18 cellular contexts compared by ENCODE assay signal in genomic region chr4:185859106-185859505, GRCh38. TPM values are rescaled to one million over a fixed set of nuclear protein-coding genes. Genes with fewer than 3 reads are reported as not detected.
DNase-seq lines count a peak whose midpoint lies in the region; ATAC-seq and TF ChIP-seq lines count a peak whose summit lies in the region.
"Had no signal": no experiment of that assay in that cellular context is flagged by ENCODE, and none has a peak within 500 bp of the region (broad histone marks: within the 10 kb centered on the region; RNA-seq: fewer than 3 reads in every experiment).

No MANE protein-coding gene starts in this region.

- no peak for TF ChIP-seq CTCF in chondrocyte (IDR thresholded peaks at IDR 0.05)

- peak overlapping the region; percentile 10 for H3K4me3 Mint-ChIP-seq in chondrocyte (ENCODE audit: unreplicated experiment)
- H3K4me3 Mint-ChIP-seq in activated naive CD4-positive, alpha-beta T cell treated with anti-CD3 and anti-CD28 coated beads for 36 hours, result no peak overlapping the region
- H3K4me3 Mint-ChIP-seq in stimulated activated naive CD8-positive, alpha-beta T cell treated with anti-CD3 and anti-CD28 coated beads, Interleukin-15, amount 100 ng/mL, for 72 hours, result no peak overlapping the region
- H3K4me3 Mint-ChIP-seq: naive thymus-derived CD8-positive, alpha-beta T cell had no signal

- peak overlapping the region; percentile 87 for H3K27ac Mint-ChIP-seq in chondrocyte (ENCODE audit: unreplicated experiment)
- H3K27ac Mint-ChIP-seq in activated naive CD4-positive, alpha-beta T cell treated with anti-CD3 and anti-CD28 coated beads for 36 hours, result no peak overlapping the region
- no peak overlapping the region for H3K27ac Mint-ChIP-seq in stimulated activated naive CD8-positive, alpha-beta T cell treated with anti-CD3 and anti-CD28 coated beads, Interleukin-15, amount 100 ng/mL, for 72 hours

- no peaks in the 10 kb centered on the region for H3K27me3 Mint-ChIP-seq in chondrocyte (ENCODE audit: low read depth)
- H3K27me3 Mint-ChIP-seq in activated naive CD4-positive, alpha-beta T cell treated with anti-CD3 and anti-CD28 coated beads for 36 hours (ENCODE audit: low read depth), result peaks cover 11% of the 10 kb centered on the region
- H3K27me3 Mint-ChIP-seq in stimulated activated naive CD8-positive, alpha-beta T cell treated with anti-CD3 and anti-CD28 coated beads, Interleukin-15, amount 100 ng/mL, for 72 hours, result peaks cover 21% of the 10 kb centered on the region

- ATAC-seq in SK-N-SH treated with all-trans-retinoic acid at 6 μM for 48 hours, result no peak
- no peak for ATAC-seq in stimulated activated naive CD8-positive, alpha-beta T cell treated with anti-CD3 and anti-CD28 coated beads, Interleukin-15, amount 100 ng/mL, for 72 hours
- ATAC-seq: naive thymus-derived CD8-positive, alpha-beta T cell had no signal

- H3K9me3 Mint-ChIP-seq in chondrocyte (ENCODE audit: low read depth), result peaks cover 16% of the 10 kb centered on the region
- H3K9me3 Mint-ChIP-seq in activated naive CD4-positive, alpha-beta T cell treated with anti-CD3 and anti-CD28 coated beads for 36 hours, result peaks cover 9% of the 10 kb centered on the region
- peaks cover 4 to 18% of the 10 kb centered on the region in 2 donors for H3K9me3 Mint-ChIP-seq in stimulated activated naive CD8-positive, alpha-beta T cell treated with anti-CD3 and anti-CD28 coated beads, Interleukin-15, amount 100 ng/mL, for 72 hours

- H3K4me1 Mint-ChIP-seq in chondrocyte (ENCODE audit: low read depth), result peaks cover 43% of the 10 kb centered on the region
- no peaks in the 10 kb centered on the region for H3K4me1 Mint-ChIP-seq in activated naive CD4-positive, alpha-beta T cell treated with anti-CD3 and anti-CD28 coated beads for 36 hours (ENCODE audit: low read depth)
- no peaks in the 10 kb centered on the region for H3K4me1 Mint-ChIP-seq in stimulated activated naive CD8-positive, alpha-beta T cell treated with anti-CD3 and anti-CD28 coated beads, Interleukin-15, amount 100 ng/mL, for 72 hours
- H3K4me1 Mint-ChIP-seq: naive thymus-derived CD8-positive, alpha-beta T cell had no signal

- CTCF ChIA-PET in activated naive CD4-positive, alpha-beta T cell treated with anti-CD3 and anti-CD28 coated beads for 36 hours (lab: Charles Lee), result no interaction called here

- peaks cover 2% of the 10 kb centered on the region for H3K36me3 Mint-ChIP-seq in chondrocyte (ENCODE audit: low read depth)
- H3K36me3 Mint-ChIP-seq in activated naive CD4-positive, alpha-beta T cell treated with anti-CD3 and anti-CD28 coated beads for 36 hours (ENCODE audit: low read depth), result no peaks in the 10 kb centered on the region

- intact Hi-C loops in activated naive CD4-positive, alpha-beta T cell treated with anti-CD3 and anti-CD28 coated beads for 36 hours (cut with micrococcal nuclease), result no loop called here

- peak; percentile 9 for DNase-seq in CMK (ENCODE audit: low read depth)
- DNase-seq in RPMI7951 (ENCODE audit: low read depth), result peak; percentile 25
- DNase-seq in chondrocyte (ENCODE audit: low spot score), result no peak
- DNase-seq in myocyte (ENCODE audit: low read depth), result peak; percentile 40
- no peak for DNase-seq in activated naive CD4-positive, alpha-beta T cell treated with anti-CD3 and anti-CD28 coated beads for 36 hours
- DNase-seq in NCI-H1048 (lab: John Stamatoyannopoulos, UW), result no peak
- no peak for DNase-seq in stimulated activated naive CD8-positive, alpha-beta T cell treated with anti-CD3 and anti-CD28 coated beads, Interleukin-15, amount 100 ng/mL, for 72 hours
- DNase-seq: activated CD4-positive, CD25-positive, alpha-beta regulatory T cell; amniotic stem cell; erythroblast; H7; naive thymus-derived CD8-positive, alpha-beta T cell; NCI-H1694; NCI-H446; SK-N-SH; stomach; uterus had no signal

TF ChIP-seq in SK-N-SH treated with all-trans-retinoic acid at 6 μM for 48 hours, 23 proteins besides CTCF, POLR2A, EP300 and RAD21:
- no peak for TF ChIP-seq OSR1 (CRISPR knock-in tag; IDR thresholded peaks at IDR 0.05)
- no peak for TF ChIP-seq CSDC2 (CRISPR knock-in tag; IDR thresholded peaks at IDR 0.05)
- no peak for TF ChIP-seq ARNTL (CRISPR knock-in tag; IDR thresholded peaks at IDR 0.05; ENCODE audit: borderline replicate concordance, low read depth)
- no peak for TF ChIP-seq ZC3H10 (CRISPR knock-in tag; IDR thresholded peaks at IDR 0.05)
- no peak for TF ChIP-seq TCF4 (CRISPR knock-in tag; IDR thresholded peaks at IDR 0.05; ENCODE audit: borderline replicate concordance)
- TF ChIP-seq TOX (CRISPR knock-in tag; IDR thresholded peaks at IDR 0.05; ENCODE audit: borderline replicate concordance), result no peak
- no peak for TF ChIP-seq ISL1 (CRISPR knock-in tag; IDR thresholded peaks at IDR 0.05)
- TF ChIP-seq ZNF70 (CRISPR knock-in tag; IDR thresholded peaks at IDR 0.05), result no peak
- TF ChIP-seq TSHZ2 (CRISPR knock-in tag; IDR thresholded peaks at IDR 0.05), result no peak

RNA-seq across cellular contexts. Expression of gene SORBS2, which starts 47.1 kb away (rescaled TPM):
- 11.8 and 17.3 TPM in 2 replicates for total RNA-seq in RPMI7951 (2014; rRNA removed; shearing (Covaris generic))
- 41.8 to 105 TPM (median 104 TPM) in 3 replicates for total RNA-seq in chondrocyte
- 13.9 and 19.6 TPM in 2 replicates for total RNA-seq in myocyte
- 65.5 TPM for polyA plus RNA-seq in myocyte (2012)
- not detected for total RNA-seq in activated naive CD4-positive, alpha-beta T cell treated with anti-CD3 and anti-CD28 coated beads for 36 hours
- total RNA-seq: naive thymus-derived CD8-positive, alpha-beta T cell had no signal

Comparison
In these comparisons a context has a peak if more than half of its experiments do, and no peak if none do; other contexts are left out.
1. DNase-seq: peak in CMK (single experiment), RPMI7951 (single experiment) and myocyte (single experiment); none in chondrocyte (single experiment), activated naive CD4-positive, alpha-beta T cell treated with anti-CD3 and anti-CD28 coated beads for 36 hours (single experiment), NCI-H1048 (single experiment) and stimulated activated naive CD8-positive, alpha-beta T cell treated with anti-CD3 and anti-CD28 coated beads, Interleukin-15, amount 100 ng/mL, for 72 hours (0 of 2).
2. RNA of gene SORBS2, which starts 47.1 kb away (total RNA-seq): 41.8 to 105 TPM in chondrocyte, 13.9 to 19.6 TPM in myocyte and 11.8 to 17.3 TPM in RPMI7951; not detected in activated naive CD4-positive, alpha-beta T cell treated with anti-CD3 and anti-CD28 coated beads for 36 hours; every median in the first group is over 10 times any median in the second.